Comparison of ENCODE assay signal across 23 cellular contexts in the genomic region with DNA sequence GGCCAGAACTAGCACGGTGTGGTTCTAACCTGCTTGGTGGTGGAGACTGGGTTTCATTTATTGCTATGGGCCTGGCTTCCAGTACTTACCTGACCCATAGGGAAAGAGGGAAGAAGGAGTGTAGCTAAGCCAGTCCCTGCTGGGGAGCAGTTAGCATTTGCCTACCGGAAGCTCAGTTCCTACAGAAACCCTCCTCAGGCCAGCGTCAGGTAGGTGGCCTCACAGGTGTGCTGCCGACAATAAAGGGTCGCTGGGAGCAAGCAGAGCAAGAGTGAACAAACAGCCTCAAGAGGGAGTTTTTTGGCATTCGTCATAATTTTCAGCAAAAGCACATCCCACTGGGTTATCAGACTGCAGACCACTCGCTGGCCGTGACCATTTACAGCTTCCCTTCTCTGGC.
"Had no signal": no experiment of that assay in that cellular context is flagged by ENCODE, and none has a peak within 500 bp of the region (broad histone marks: within the 10 kb centered on the region; RNA-seq: fewer than 3 reads in every experiment).

No MANE protein-coding gene starts in this region.

- H3K36me3 ChIP-seq: heart right ventricle, left ventricle myocardium inferior, lower lobe of right lung, pancreas, stomach had no signal

- DNase-seq: effector CD4-positive, alpha-beta T cell; heart right ventricle; hypothalamus; immature natural killer cell; kidney; left cardiac atrium; left ventricle myocardium inferior; lower lobe of right lung; natural killer cell; occipital lobe; pancreas; right cardiac atrium; small intestine; stimulated activated CD4-positive, alpha-beta T cell treated with anti-CD3 and anti-CD28 coated beads, Interleukin-12 subunit alpha, Interleukin-12 subunit beta, amount 100 ng/mL, for 4 hours; stimulated activated naive CD4-positive, alpha-beta T cell; stomach; substantia nigra; trophoblast cell had no signal

- H3K36me3 Mint-ChIP-seq: immature natural killer cell, mesothelial cell of epicardium had no signal

- H3K4me3 Mint-ChIP-seq: immature natural killer cell, memory B cell, mesothelial cell of epicardium, natural killer cell, neural crest cell had no signal

- H3K27ac ChIP-seq: coronary artery, heart right ventricle, left ventricle myocardium inferior, lower lobe of right lung, pancreas, stomach had no signal

- H3K4me1 Mint-ChIP-seq: immature natural killer cell, memory B cell, natural killer cell had no signal

- H3K4me1 ChIP-seq: heart right ventricle, left ventricle myocardium inferior, lower lobe of right lung, pancreas, stomach had no signal

- H3K27me3 ChIP-seq: heart right ventricle, pancreas, stomach had no signal

- H3K4me3 ChIP-seq: coronary artery, heart right ventricle, left ventricle myocardium inferior, lower lobe of right lung, pancreas, stomach had no signal

- H3K9me3 ChIP-seq: heart right ventricle, lower lobe of right lung, pancreas had no signal

- H3K27ac Mint-ChIP-seq: immature natural killer cell, memory B cell, mesothelial cell of epicardium, natural killer cell, progenitor cell of endocrine pancreas had no signal

- ATAC-seq: heart right ventricle, left cardiac atrium, lower lobe of right lung, natural killer cell, pancreas, right cardiac atrium had no signal
